In the genomic region with DNA sequence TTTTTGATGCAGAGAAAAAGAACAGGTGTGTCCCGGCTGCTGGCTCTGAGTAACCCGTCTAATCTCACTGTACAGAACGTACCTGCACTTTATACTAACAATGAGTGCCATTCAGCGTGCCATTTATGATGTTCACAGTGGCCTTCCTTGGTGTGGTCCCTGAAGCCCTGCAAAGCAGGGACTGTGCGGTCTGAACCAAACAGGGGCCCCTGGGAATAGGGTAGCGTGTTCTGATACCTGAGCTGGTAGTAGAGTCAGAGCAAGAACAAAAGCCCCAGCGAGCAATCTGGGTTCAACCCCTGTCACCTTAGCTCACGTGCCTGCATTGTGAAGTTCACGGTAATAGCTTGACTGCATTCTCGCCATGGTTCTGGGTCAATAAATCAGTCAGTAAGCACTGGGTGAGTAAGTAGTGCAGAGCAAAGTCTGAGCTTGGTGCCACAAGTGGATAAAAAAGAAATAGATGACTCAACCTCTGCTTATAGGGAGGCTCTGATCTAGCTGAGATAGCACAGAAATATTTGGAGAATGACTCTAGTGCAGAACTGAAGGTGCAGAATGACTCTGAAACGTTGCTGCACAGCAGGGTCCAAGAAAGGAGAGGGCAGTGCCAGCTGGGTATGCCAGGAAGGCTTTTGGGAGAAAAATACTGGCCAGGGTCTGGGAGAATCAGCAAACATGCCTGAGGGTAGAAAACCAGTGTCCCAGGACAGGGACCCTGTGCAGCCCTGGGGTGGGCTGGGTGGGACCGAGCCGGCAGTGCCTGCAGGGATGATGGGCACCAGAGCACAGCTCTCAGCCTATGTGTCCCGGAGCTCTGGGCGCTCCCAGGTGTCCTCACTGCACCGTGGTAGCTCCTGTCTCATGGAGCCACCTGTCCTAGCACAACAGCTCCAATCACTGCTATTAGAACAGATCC, we compare ENCODE assay signal across 8 cellular contexts.
DNase-seq lines count a peak whose midpoint lies in the region; ATAC-seq, FAIRE-seq and TF ChIP-seq lines count a peak whose summit lies in the region.

No MANE protein-coding gene starts in this region.

- H3K4me1 ChIP-seq in left lung = peaks cover 0 to 18% of the 10 kb centered on the region in 2 donors
- H3K4me1 ChIP-seq in neural progenitor cell = peaks cover 22% of the 10 kb centered on the region
- peaks cover 5% of the 10 kb centered on the region for H3K4me1 ChIP-seq in OCI-LY7 (ENCODE audit: insufficient read depth, low read length, poor library complexity, severe bottlenecking)

- POLR2A ChIA-PET in OCI-LY7 (lab: Charles Lee) = no interaction called here

- intact Hi-C loops in left lung (cut with DNase I) = no loop called here
- intact Hi-C loops in OCI-LY7 (cut with micrococcal nuclease; ENCODE audit: unreplicated experiment) = no loop called here

- H3K9me3 Mint-ChIP-seq in neural progenitor cell = no peaks in the 10 kb centered on the region

- H3K4me3 Mint-ChIP-seq in neural progenitor cell = no peak overlapping the region

- H3K9me2 ChIP-seq in OCI-LY7 (ENCODE audit: insufficient read depth, low read length) = no peaks in the 10 kb centered on the region

- H2AFZ ChIP-seq in neural progenitor cell (replicated peaks) (no peak overlapping the region), OCI-LY7 (ENCODE audit: low read length) (no peak overlapping the region)

- TF ChIP-seq CTCF in left lung (IDR thresholded peaks at IDR 0.05) (no peak), neural progenitor cell (IDR thresholded peaks at IDR 0.05) (no peak), D721Med (IDR thresholded peaks at IDR 0.05; ENCODE audit: insufficient read depth, missing control alignments) (no peak), OCI-LY7 (conservative IDR thresholded peaks at IDR 0.05; ENCODE audit: low read length) (no peak)

- H3K4me3 ChIP-seq in left lung = no peak overlapping the region
- no peak overlapping the region for H3K4me3 ChIP-seq in neural progenitor cell
- H3K4me3 ChIP-seq in OCI-LY7 (ENCODE audit: low read depth, low read length, poor library complexity, severe bottlenecking) = no peak overlapping the region

- no peak overlapping the region for H3K27ac Mint-ChIP-seq in neural progenitor cell

- H4K20me1 ChIP-seq in neural progenitor cell (ENCODE audit: low read depth) = no peaks in the 10 kb centered on the region
- H4K20me1 ChIP-seq in OCI-LY7 (ENCODE audit: insufficient read depth, low read length) = no peaks in the 10 kb centered on the region

- DNase-seq in GM04504 (ENCODE audit: low read depth) = peak; percentile 54
- DNase-seq in SW 1271 (lab: John Stamatoyannopoulos, UW) = peak; percentile 9 to 19
- DNase-seq in left lung = no peak
- DNase-seq in neural progenitor cell (ENCODE audit: low spot score) = no peak
- no peak for DNase-seq in D721Med (ENCODE audit: insufficient read length, low spot score)
- DNase-seq in OCI-LY7 (ENCODE audit: low spot score) = no peak

- CTCF ChIA-PET in OCI-LY7 (lab: Charles Lee; ENCODE audit: unreplicated experiment) = no interaction called here

- peak; percentile 70 for ATAC-seq in HG02642 (IDR thresholded peaks at IDR 0.05; ENCODE audit: poor library complexity, unreplicated experiment)
- peak; percentile 77 for ATAC-seq in left lung
- no peak for ATAC-seq in GM21526 (IDR thresholded peaks at IDR 0.05; ENCODE audit: low FRiP score, unreplicated experiment)

- H3K9ac ChIP-seq in neural progenitor cell = no peak overlapping the region

- no peaks in the 10 kb centered on the region for H3K36me3 Mint-ChIP-seq in neural progenitor cell

- no TSS peak for BruUV-seq in OCI-LY7 (replicated peaks; lab: Mats Ljungman, UMichigan)

- H3K36me3 ChIP-seq in left lung = no peaks in the 10 kb centered on the region
- no peaks in the 10 kb centered on the region for H3K36me3 ChIP-seq in neural progenitor cell
- H3K36me3 ChIP-seq in OCI-LY7 (ENCODE audit: insufficient read depth, low read length) = no peaks in the 10 kb centered on the region

- no peaks in the 10 kb centered on the region for H3K79me2 ChIP-seq in neural progenitor cell (ENCODE audit: low read depth)
- no peaks in the 10 kb centered on the region for H3K79me2 ChIP-seq in OCI-LY7 (ENCODE audit: insufficient read depth, low read depth, low read length)

- peaks cover 52% of the 10 kb centered on the region for H3K4me1 Mint-ChIP-seq in neural progenitor cell

- no peak for FAIRE-seq in D721Med (lab: Jason Lieb, UNC)

- no peaks in the 10 kb centered on the region for H3K27me3 ChIP-seq in left lung
- no peaks in the 10 kb centered on the region for H3K27me3 ChIP-seq in neural progenitor cell

- H3K4me2 ChIP-seq in neural progenitor cell = no peak overlapping the region
- H3K4me2 ChIP-seq in OCI-LY7 (ENCODE audit: low read length) = no peak overlapping the region

- H3K27ac ChIP-seq in left lung (no peak overlapping the region), neural progenitor cell (no peak overlapping the region), OCI-LY7 (ENCODE audit: low read depth, low read length, poor library complexity, severe bottlenecking) (no peak overlapping the region)

- no peaks in the 10 kb centered on the region for H3K9me3 ChIP-seq in left lung
- H3K9me3 ChIP-seq in neural progenitor cell (ENCODE audit: low read depth) = no peaks in the 10 kb centered on the region
- no peaks in the 10 kb centered on the region for H3K9me3 ChIP-seq in OCI-LY7 (ENCODE audit: low read length)

- peaks cover 19% of the 10 kb centered on the region for H3K27me3 Mint-ChIP-seq in neural progenitor cell (ENCODE audit: insufficient read depth, low read depth)

- H3F3A ChIP-seq in neural progenitor cell (ENCODE audit: low read depth) = peaks cover 12% of the 10 kb centered on the region

Comparison
In these comparisons a context has a peak if more than half of its experiments do, and no peak if none do; other contexts are left out.
1. DNase-seq: peak in GM04504 (single experiment) and SW 1271 (2 of 2); none in left lung (0 of 2), neural progenitor cell (single experiment), D721Med (single experiment) and OCI-LY7 (single experiment).